ENCODE assay signal across 24 cellular contexts in genomic region chr9:108400267-108400666, GRCh38.
DNase-seq lines count a peak whose midpoint lies in the region; TF ChIP-seq lines count a peak whose summit lies in the region.
"Had no signal": no experiment of that assay in that cellular context is flagged by ENCODE, and none has a peak within 500 bp of the region (broad histone marks: within the 10 kb centered on the region; RNA-seq: fewer than 3 reads in every experiment).

No MANE protein-coding gene starts in this region.

- DNase-seq in BE2C: no peak
- no peak for DNase-seq in RWPE1 (ENCODE audit: low spot score)
- no peak for DNase-seq in epithelial cell of proximal tubule (ENCODE audit: low read depth)
- DNase-seq in osteoblast (ENCODE audit: insufficient read length, low spot score, missing footprints): no peak
- DNase-seq in SK-N-DZ (ENCODE audit: low spot score): no peak
- DNase-seq in posterior cingulate gyrus: no peak
- no peak for DNase-seq in activated effector memory CD4-positive, alpha-beta T cell treated with Interleukin-2 at 50 U/mL for 16 hours
- DNase-seq: ACHN; activated CD4-positive, alpha-beta memory T cell treated with anti-CD3 and anti-CD28 coated beads, Interleukin-2, amount 10 ng/mL, durations not matched to agents 7 days and 5 days; activated CD4-positive, alpha-beta T cell treated with anti-CD3 and anti-CD28 coated beads for 1 hour; C1 segment of cervical spinal cord; caudate nucleus; kidney; lower lobe of right lung; mucosa of descending colon; NCI-H1092 treated with DMSO at 0.1 percent for 48 hours; NCI-H187; NCI-H69; ovary; SJCRH30; spleen; tibial artery had no signal

- no peak overlapping the region for H3K4me2 ChIP-seq in osteoblast (ENCODE audit: insufficient read depth, low read length)

- TF ChIP-seq CTCF in BE2C (IDR thresholded peaks at IDR 0.05; ENCODE audit: low read depth, low read length): peak; percentile 18; the same call in 1 of the 2 replicates
- TF ChIP-seq CTCF in RWPE1 (conservative IDR thresholded peaks at IDR 0.05; ENCODE audit: low read depth): 0 out of 2 replicates have a peak, but pooled peaks have one; percentile 0
- peak; percentile 13 for TF ChIP-seq CTCF in epithelial cell of proximal tubule (conservative IDR thresholded peaks at IDR 0.05; ENCODE audit: low read depth, low read length)
- TF ChIP-seq CTCF in osteoblast (IDR thresholded peaks at IDR 0.05; ENCODE audit: extremely low read depth, low read depth, low read length): peak; percentile 25

- H2AFZ ChIP-seq in osteoblast (ENCODE audit: low read length): no peak overlapping the region

- no peaks in the 10 kb centered on the region for H4K20me1 ChIP-seq in osteoblast (ENCODE audit: insufficient read depth, low read length)

- H3K27ac ChIP-seq in RWPE1 (no peak overlapping the region), osteoblast (ENCODE audit: low read depth, low read length) (no peak overlapping the region)
- H3K27ac ChIP-seq: lower lobe of right lung, ovary, right atrium auricular region, SJCRH30, spleen, tibial artery had no signal

- POLR2A ChIA-PET in RWPE1 (lab: Yijun Ruan, JAX; ENCODE audit: low non-redundant PET): no interaction called here

- H3K27me3 ChIP-seq in BE2C (no peaks in the 10 kb centered on the region), osteoblast (ENCODE audit: insufficient read depth, low read length) (no peaks in the 10 kb centered on the region)
- H3K27me3 ChIP-seq: ovary, right atrium auricular region, SJCRH30, spleen, tibial artery had no signal

- intact Hi-C loops in posterior cingulate gyrus (cut with DNase I): no loop called here

- H3K79me2 ChIP-seq in osteoblast (ENCODE audit: insufficient read depth, low read length): no peaks in the 10 kb centered on the region

- H3K4me3 ChIP-seq in BE2C (ENCODE audit: low read depth, low read length) (no peak overlapping the region), epithelial cell of proximal tubule (ENCODE audit: low read depth, low read length) (no peak overlapping the region), osteoblast (ENCODE audit: insufficient read depth, low read length) (no peak overlapping the region)
- H3K4me3 ChIP-seq: GM12878, lower lobe of right lung, mucosa of descending colon, ovary, right atrium auricular region, SJCRH30, spleen, tibial artery had no signal

- H3K36me3 ChIP-seq in BE2C: no peaks in the 10 kb centered on the region
- no peaks in the 10 kb centered on the region for H3K36me3 ChIP-seq in osteoblast (ENCODE audit: insufficient read depth, low read length)
- H3K36me3 ChIP-seq: lower lobe of right lung, ovary, right atrium auricular region, SJCRH30, spleen, tibial artery had no signal

- H3K4me1 ChIP-seq in BE2C: no peaks in the 10 kb centered on the region
- no peaks in the 10 kb centered on the region for H3K4me1 ChIP-seq in osteoblast (ENCODE audit: insufficient read depth, low read length)
- H3K4me1 ChIP-seq: lower lobe of right lung, right atrium auricular region, SJCRH30, spleen, tibial artery had no signal

- no peaks in the 10 kb centered on the region for H3K9me3 ChIP-seq in BE2C
- no peaks in the 10 kb centered on the region for H3K9me3 ChIP-seq in osteoblast (ENCODE audit: low read depth, low read length)
- H3K9me3 ChIP-seq: ovary, right atrium auricular region, SJCRH30, tibial artery had no signal

- CTCF ChIA-PET in RWPE1 (lab: Yijun Ruan, JAX): interaction anchor here (0.7 kb wide), 1 partner anchor 9 kb away, joined by 3 read pairs; no protein-coding TSS in a partner anchor
